Comparison of ENCODE assay signal across 9 cellular contexts in genomic region chr10:48976208-48976607, GRCh38. TPM values are rescaled to one million over a fixed set of nuclear protein-coding genes. Genes with fewer than 3 reads are reported as not detected.
DNase-seq lines count a peak whose midpoint lies in the region; ATAC-seq and TF ChIP-seq lines count a peak whose summit lies in the region.
"Had no signal": no experiment of that assay in that cellular context is flagged by ENCODE, and none has a peak within 500 bp of the region (broad histone marks: within the 10 kb centered on the region; RNA-seq: fewer than 3 reads in every experiment).

No MANE protein-coding gene starts in this region.

- H3K4me2 ChIP-seq in DND-41 (ENCODE audit: insufficient read depth, low read length), result no peak overlapping the region

- intact Hi-C loops in mucosa of descending colon (cut with DNase I, micrococcal nuclease), result loop anchor here in 1 of 2 donors (10.0 kb wide), 1 partner anchor 311 kb away; no protein-coding TSS in a partner anchor

- no peak for TF ChIP-seq POLR2A in GM18505 (IDR thresholded peaks at IDR 0.05; ENCODE audit: borderline replicate concordance, extremely low read depth, insufficient read depth, insufficient read length)

- no peaks in the 10 kb centered on the region for H4K20me1 ChIP-seq in DND-41 (ENCODE audit: insufficient read depth, low read length)

- no peaks in the 10 kb centered on the region for H3K79me2 ChIP-seq in DND-41 (ENCODE audit: insufficient read depth, low read length)

- H3K4me3 ChIP-seq in DND-41 (ENCODE audit: low read depth in 1 of 2, low read length in 2 of 2) (no peak overlapping the region), choroid plexus epithelial cell (ENCODE audit: low read depth, low read length) (no peak overlapping the region), mucosa of descending colon (no peak overlapping the region)

- TF ChIP-seq CTCF in DND-41 (IDR thresholded peaks at IDR 0.05; ENCODE audit: borderline replicate concordance, extremely low read depth, low read length, poor library complexity, severe bottlenecking) (peak; percentile 19), LNCAP (IDR thresholded peaks at IDR 0.05) (peak; percentile 64), choroid plexus epithelial cell (conservative IDR thresholded peaks at IDR 0.05; ENCODE audit: low read depth, low read length) (peak; percentile 42), mucosa of descending colon (IDR thresholded peaks at IDR 0.05) (no peak)

- H3K9me3 ChIP-seq in DND-41 (ENCODE audit: insufficient read depth, low read length, severe bottlenecking), result no peaks in the 10 kb centered on the region
- no peaks in the 10 kb centered on the region for H3K9me3 ChIP-seq in mucosa of descending colon

- H3K9ac ChIP-seq in DND-41 (ENCODE audit: low read depth, low read length), result no peak overlapping the region

- H3K4me1 ChIP-seq in DND-41 (ENCODE audit: insufficient read depth, low read length) (no peaks in the 10 kb centered on the region), mucosa of descending colon (ENCODE audit: low read depth) (no peaks in the 10 kb centered on the region)

- DNase-seq in DND-41 (no peak), choroid plexus epithelial cell (ENCODE audit: low read depth) (peak; percentile 33), mucosa of descending colon (peak in 1 of 3 donors; percentile 9), HPDE6-E6E7 (ENCODE audit: extremely low spot score) (no peak), SIG-M5 treated with dmso at 0.1 percent for 504 hours (lab: John Stamatoyannopoulos, UW; ENCODE audit: unreplicated experiment) (no peak)
- DNase-seq: cerebellar nuclear complex had no signal

- no peaks in the 10 kb centered on the region for H3K36me3 ChIP-seq in DND-41 (ENCODE audit: insufficient read depth, low read length)
- no peaks in the 10 kb centered on the region for H3K36me3 ChIP-seq in mucosa of descending colon (ENCODE audit: low read depth)

- ATAC-seq in DND-41 (ENCODE audit: insufficient read depth, low read depth) (no peak), mucosa of descending colon (peak; percentile 23), HG02642 (IDR thresholded peaks at IDR 0.05; ENCODE audit: poor library complexity, unreplicated experiment) (no peak), GM18505 (IDR thresholded peaks at IDR 0.05; ENCODE audit: unreplicated experiment) (no peak)

- no peak overlapping the region for H3K27ac ChIP-seq in DND-41 (ENCODE audit: low read length)

- H2AFZ ChIP-seq in DND-41 (ENCODE audit: low read depth, low read length), result no peak overlapping the region

- H3K27me3 ChIP-seq in DND-41 (ENCODE audit: insufficient read depth, low read length, poor library complexity), result no peaks in the 10 kb centered on the region

RNA-seq across cellular contexts. Expression of gene LRRC18, which starts 36.6 kb away (rescaled TPM):
- total RNA-seq in mucosa of descending colon, result not detected
